In genomic region chr3:158217992-158218391, GRCh38 we compare ENCODE assay signal across 16 cellular contexts.
DNase-seq lines count a peak whose midpoint lies in the region; ATAC-seq lines count a peak whose summit lies in the region.
"Had no signal": no experiment of that assay in that cellular context is flagged by ENCODE, and none has a peak within 500 bp of the region (broad histone marks: within the 10 kb centered on the region; RNA-seq: fewer than 3 reads in every experiment).

No MANE protein-coding gene starts in this region.

- H3K9ac ChIP-seq in mesendoderm (ENCODE audit: low read length), result no peak overlapping the region
- H3K9ac ChIP-seq: BLaER1 had no signal

- H3K36me3 ChIP-seq in mesendoderm (ENCODE audit: control insufficient read depth, insufficient read depth, low read length), result no peaks in the 10 kb centered on the region
- H3K36me3 ChIP-seq: BLaER1 had no signal

- H3K4ac ChIP-seq in mesendoderm (ENCODE audit: low read depth, low read length), result no peak overlapping the region

- no CpG with 5 or more reads among the region's 3 CpGs for WGBS in mesendoderm (ENCODE audit: extremely low coverage, insufficient coverage, low lambda C conversion rate)

- H3K56ac ChIP-seq in mesendoderm (ENCODE audit: low read length), result no peak overlapping the region

- no peak overlapping the region for H3K27ac ChIP-seq in mesendoderm (ENCODE audit: low read depth, low read length)
- H3K27ac ChIP-seq: 22Rv1, BLaER1 had no signal

- H3K4me3 ChIP-seq in mesendoderm (ENCODE audit: low read length), result no peak overlapping the region
- H3K4me3 ChIP-seq: BLaER1 had no signal

- H2BK5ac ChIP-seq in mesendoderm (ENCODE audit: low read length), result no peak overlapping the region

- H3K23ac ChIP-seq in mesendoderm (ENCODE audit: low read length), result no peak overlapping the region

- no peak overlapping the region for H2BK120ac ChIP-seq in mesendoderm (ENCODE audit: low read depth, low read length)

- intact Hi-C loops in left cardiac atrium (cut with DNase I), result no loop called here

- H3K27me3 ChIP-seq in mesendoderm (ENCODE audit: insufficient read depth, low read length, poor library complexity), result no peaks in the 10 kb centered on the region
- H3K27me3 ChIP-seq: BLaER1 had no signal

- no peak for ATAC-seq in left cardiac atrium

- no peak overlapping the region for H2AK5ac ChIP-seq in mesendoderm (ENCODE audit: low read length)

- no peak overlapping the region for H3K4me2 ChIP-seq in mesendoderm (ENCODE audit: low read length)
- H3K4me2 ChIP-seq: BLaER1 had no signal

- H3K79me1 ChIP-seq in mesendoderm (ENCODE audit: low read length), result no peaks in the 10 kb centered on the region

- H4K5ac ChIP-seq in mesendoderm (ENCODE audit: low read length), result no peak overlapping the region

- H3K79me2 ChIP-seq in mesendoderm (ENCODE audit: control insufficient read depth, insufficient read depth, low read length), result no peaks in the 10 kb centered on the region

- H3K18ac ChIP-seq in mesendoderm (ENCODE audit: low read length), result no peak overlapping the region

- peaks cover 5% of the 10 kb centered on the region for H3K4me1 ChIP-seq in mesendoderm (ENCODE audit: control insufficient read depth, low read depth, low read length)
- H3K4me1 ChIP-seq: BLaER1 had no signal

- H2BK15ac ChIP-seq in mesendoderm (replicated peaks; ENCODE audit: low read depth), result no peak overlapping the region

- DNase-seq in D341Med (ENCODE audit: low spot score), result peak; percentile 46
- DNase-seq in NCI-H524 (lab: John Stamatoyannopoulos, UW), result peak; percentile 94 to 99
- DNase-seq in SK-N-DZ (ENCODE audit: low spot score), result peak; percentile 69
- peak; percentile 83 for DNase-seq in mesendoderm
- no peak for DNase-seq in epidermal melanocyte (ENCODE audit: insufficient read length, low spot score)
- DNase-seq in left cardiac atrium, result no peak
- no peak for DNase-seq in islet precursor cell
- DNase-seq: AML-193; Caco-2; CD8-positive, alpha-beta memory T cell; DMS 273 treated with DMSO at 0.1 percent for 48 hours; GOT3; HCEC 1CT; HFFc6 had no signal

- no peak overlapping the region for H4K8ac ChIP-seq in mesendoderm (ENCODE audit: low read depth, low read length)

Comparison
In these comparisons a context has a peak if more than half of its experiments do, and no peak if none do; other contexts are left out.
1. DNase-seq: peak in D341Med (single experiment), NCI-H524 (2 of 2), SK-N-DZ (single experiment) and mesendoderm (single experiment); none in epidermal melanocyte (single experiment), left cardiac atrium (single experiment) and islet precursor cell (single experiment).